In genomic region chr12:31325524-31325875, GRCh38 we compare ENCODE assay signal across 8 cellular contexts. TPM values are rescaled to one million over a fixed set of nuclear protein-coding genes. Genes with fewer than 3 reads are reported as not detected.
DNase-seq lines count a peak whose midpoint lies in the region; ATAC-seq and TF ChIP-seq lines count a peak whose summit lies in the region.

No MANE protein-coding gene starts in this region.

- TF ChIP-seq CTCF in GM13976 (IDR thresholded peaks at IDR 0.05; ENCODE audit: borderline replicate concordance, control extremely low read depth, extremely low read depth, insufficient read depth, missing control alignments) (no peak), MM.1S (IDR thresholded peaks at IDR 0.05; ENCODE audit: low read length) (no peak), ascending aorta (IDR thresholded peaks at IDR 0.05) (no peak)

- H3K27me3 ChIP-seq in MM.1S (replicated peaks; ENCODE audit: insufficient read depth, low read length) (no peaks in the 10 kb centered on the region), ascending aorta (no peaks in the 10 kb centered on the region)

- peaks cover 20% of the 10 kb centered on the region for H3F3A ChIP-seq in MM.1S (ENCODE audit: insufficient read depth, low read length)

- H3K4me1 ChIP-seq in MM.1S (ENCODE audit: low read length) (peaks cover 29% of the 10 kb centered on the region), ascending aorta (no peaks in the 10 kb centered on the region)

- H4K20me1 ChIP-seq in MM.1S (ENCODE audit: insufficient read depth, low read length) = peaks cover 16% of the 10 kb centered on the region

- H3K79me2 ChIP-seq in MM.1S (ENCODE audit: low read length) = peaks cover 54% of the 10 kb centered on the region

- H3K4me3 ChIP-seq in MM.1S (ENCODE audit: low read length) = peak overlapping the region; percentile 71
- H3K4me3 ChIP-seq in ascending aorta = peak overlapping the region; percentile 86 to 91

- H3K36me3 ChIP-seq in MM.1S (replicated peaks; ENCODE audit: insufficient read depth, low read length) (no peaks in the 10 kb centered on the region), ascending aorta (no peaks in the 10 kb centered on the region)

- H3K9me2 ChIP-seq in MM.1S (replicated peaks; ENCODE audit: insufficient read depth, low read length) = no peaks in the 10 kb centered on the region

- H2AFZ ChIP-seq in MM.1S (ENCODE audit: low read length) = peak overlapping the region; percentile 61

- peak overlapping the region; percentile 62 for H3K4me2 ChIP-seq in MM.1S (ENCODE audit: low read depth, low read length)

- ATAC-seq in left colon = peak; percentile 7
- ATAC-seq in GM18517 (IDR thresholded peaks at IDR 0.05; ENCODE audit: unreplicated experiment) = no peak
- no peak for ATAC-seq in GM21529 (IDR thresholded peaks at IDR 0.05; ENCODE audit: unreplicated experiment)

- in situ Hi-C loops in GM13976 (cut with MboI; ENCODE audit: low sequenced_read_pairs, unreplicated experiment) = no loop called here

- H3K9ac ChIP-seq in MM.1S (ENCODE audit: low read length) = peak overlapping the region; percentile 84

- H3K27ac ChIP-seq in MM.1S (ENCODE audit: low read length) (peak overlapping the region; percentile 64), ascending aorta (peak overlapping the region; percentile 70 to 84)

- intact Hi-C loops in ascending aorta (cut with DNase I) (loop anchor here (2.0 to 10.0 kb wide), 2 partner anchors 265 to 571 kb away; partner anchors contain the start of genes CAPRIN2 and DENND5B), left colon (cut with DNase I, micrococcal nuclease) (no loop called here)

- no peaks in the 10 kb centered on the region for H3K9me3 ChIP-seq in MM.1S (replicated peaks; ENCODE audit: insufficient read depth, low read length)
- H3K9me3 ChIP-seq in ascending aorta = no peaks in the 10 kb centered on the region

- DNase-seq in GM13976 (ENCODE audit: low spot score) (peak; percentile 36), MM.1S (peak; percentile 13), ascending aorta (ENCODE audit: low spot score in 2 of 2) (peak in 1 of 2 donors; percentile 70), left colon (peak in 1 of 2 donors; percentile 30), AG08396 (ENCODE audit: low spot score) (no peak)
- DNase-seq in stimulated activated CD4-positive, alpha-beta T cell treated with anti-CD3 and anti-CD28 coated beads, TNF-alpha, amount 100 ng/mL, for 4 hours (ENCODE audit: low read depth in 3 of 3) = peak in 2 of 3 experiments; percentile 15 to 33

RNA-seq across cellular contexts. Expression of gene SINHCAF, which starts 0.5 kb away (rescaled TPM):
- total RNA-seq in ascending aorta = 10.9 TPM
- 10 to 100 TPM; 66.7 to 71.0 TPM for total RNA-seq in left colon
